ENCODE assay signal across 8 cellular contexts in the genomic region with DNA sequence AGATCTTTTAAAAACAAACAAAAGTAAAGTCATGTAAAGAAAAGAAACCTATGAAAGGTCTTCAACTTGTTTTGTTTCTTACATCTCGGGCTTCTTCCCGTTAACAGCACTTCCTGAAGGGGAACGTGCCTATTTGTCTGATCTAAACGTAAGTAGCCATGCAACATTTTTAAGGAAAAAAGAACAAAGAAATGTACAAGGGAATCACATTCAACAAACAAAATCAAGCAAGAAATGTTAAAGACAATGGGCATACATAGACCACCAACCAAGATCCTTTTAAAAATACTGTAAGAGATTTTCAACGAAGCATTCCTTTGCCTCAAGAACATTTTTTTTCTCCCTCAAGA.
A peak's percentile ranks its signal among the peaks of the same experiment; 100 is the strongest.
DNase-seq lines count a peak whose midpoint lies in the region; ATAC-seq and TF ChIP-seq lines count a peak whose summit lies in the region.

No MANE protein-coding gene starts in this region.

- H2BK20ac ChIP-seq in IMR-90 (ENCODE audit: low read depth, low read length), result no peak overlapping the region

- DNase-seq in CD1c-positive myeloid dendritic cell (ENCODE audit: extremely low spot score) (peak; percentile 13), IMR-90 (peak; percentile 41), breast epithelium (ENCODE audit: low spot score in 2 of 2) (no peak), erythroblast (lab: John Stamatoyannopoulos, UW) (no peak)
- DNase-seq in naive thymus-derived CD4-positive, alpha-beta T cell, result peak in 3 of 9 donors; percentile 7 to 10 (median 8)
- no peak for DNase-seq in activated CD4-positive, CD25-positive, alpha-beta regulatory T cell (lab: John Stamatoyannopoulos, UW)

- peak overlapping the region; percentile 67 for H4K5ac ChIP-seq in IMR-90 (ENCODE audit: low read depth, low read length)

- H2BK5ac ChIP-seq in IMR-90 (ENCODE audit: low read depth, low read length, poor library complexity, severe bottlenecking), result peak overlapping the region; percentile 79

- H3K27me3 ChIP-seq in IMR-90 (ENCODE audit: control insufficient read depth, insufficient read depth, low read length) (no peaks in the 10 kb centered on the region), breast epithelium (no peaks in the 10 kb centered on the region)
- H3K27me3 ChIP-seq in naive thymus-derived CD4-positive, alpha-beta T cell (ENCODE audit: control insufficient read depth in 2 of 2, insufficient read depth in 2 of 2, low read length in 2 of 2), result no peaks in the 10 kb centered on the region

- peaks cover 0 to 14% (median 10%) of the 10 kb centered on the region in 7 donors for H3K4me1 Mint-ChIP-seq in naive thymus-derived CD4-positive, alpha-beta T cell

- no peak overlapping the region for H4K91ac ChIP-seq in IMR-90 (ENCODE audit: insufficient read depth, low read depth, low read length)

- no peaks in the 10 kb centered on the region for H3K36me3 ChIP-seq in IMR-90 (ENCODE audit: control insufficient read depth, insufficient read depth, low read length)
- no peaks in the 10 kb centered on the region for H3K36me3 ChIP-seq in breast epithelium
- H3K36me3 ChIP-seq in naive thymus-derived CD4-positive, alpha-beta T cell (ENCODE audit: control insufficient read depth in 2 of 3, insufficient read depth in 3 of 3, low read length in 3 of 3), result no peaks in the 10 kb centered on the region

- no TSS peak for BruUV-seq in IMR-90 (replicated peaks; lab: Mats Ljungman, UMichigan)

- H3K4me1 ChIP-seq in IMR-90 (ENCODE audit: control insufficient read depth, insufficient read depth, low read length) (peaks cover 9% of the 10 kb centered on the region), breast epithelium (no peaks in the 10 kb centered on the region)
- H3K4me1 ChIP-seq in naive thymus-derived CD4-positive, alpha-beta T cell (ENCODE audit: control insufficient read depth in 2 of 2, insufficient read depth in 2 of 2, low read length in 2 of 2), result peaks cover 0 to 3% of the 10 kb centered on the region in 2 donors

- peak overlapping the region; percentile 48 for H3K4me3 ChIP-seq in IMR-90 (ENCODE audit: insufficient read depth, low read depth, low read length)
- H3K4me3 ChIP-seq in breast epithelium, result peak overlapping the region; percentile 27 to 47 (median 44)
- H3K4me3 ChIP-seq in naive thymus-derived CD4-positive, alpha-beta T cell (ENCODE audit: low read length), result peak overlapping the region; percentile 57

- H3K27me3 Mint-ChIP-seq in naive thymus-derived CD4-positive, alpha-beta T cell, result peaks cover 0 to 8% (median 0%) of the 10 kb centered on the region in 5 donors

- peaks cover 0 to 1% (median 0%) of the 10 kb centered on the region in 11 donors for H3K9me3 Mint-ChIP-seq in naive thymus-derived CD4-positive, alpha-beta T cell

- H4K8ac ChIP-seq in IMR-90 (ENCODE audit: low read depth in 2 of 2, low read length in 2 of 2), result peak overlapping the region; percentile 4 to 92; a peak in 2 of 4 replicates

- no peak overlapping the region for H2BK15ac ChIP-seq in IMR-90 (ENCODE audit: low read depth, low read length)

- H3K27ac ChIP-seq in IMR-90 (ENCODE audit: insufficient read depth, low read length) (peak overlapping the region; percentile 54; the same call in 1 of the 2 replicates), breast epithelium (no peak overlapping the region)
- H3K27ac ChIP-seq in naive thymus-derived CD4-positive, alpha-beta T cell (ENCODE audit: low read depth, low read length), result peak overlapping the region; percentile 36

- in situ Hi-C loops in IMR-90 (cut with MboI; ENCODE audit: low sequenced_read_pairs), result no loop called here

- TF ChIP-seq RAD21 in IMR-90 (IDR thresholded peaks at IDR 0.05; ENCODE audit: low read length), result no peak

- H3K36me3 Mint-ChIP-seq in naive thymus-derived CD4-positive, alpha-beta T cell, result peaks cover 0 to 4% (median 0%) of the 10 kb centered on the region in 5 donors

- 0 out of 2 replicates have a peak, but pooled peaks cover 4% of the 10 kb centered on the region for H3K9me1 ChIP-seq in IMR-90 (ENCODE audit: insufficient read depth, low read length)

- no peak overlapping the region for H2AK9ac ChIP-seq in IMR-90 (replicated peaks; ENCODE audit: low read depth, low read length, poor library complexity)

- POLR2A ChIA-PET in IMR-90 (lab: Charles Lee; ENCODE audit: unreplicated experiment), result no interaction called here
- POLR2A ChIA-PET in naive thymus-derived CD4-positive, alpha-beta T cell (lab: Charles Lee), result no interaction called here

- H3K23ac ChIP-seq in IMR-90 (ENCODE audit: low read depth, low read length), result 0 out of 2 replicates have a peak overlapping the region, but pooled peaks have one; percentile 10

- H3K79me1 ChIP-seq in IMR-90 (ENCODE audit: low read depth in 1 of 2, low read length in 2 of 2), result no peaks in the 10 kb centered on the region

- TF ChIP-seq CTCF in IMR-90 (conservative IDR thresholded peaks at IDR 0.05; ENCODE audit: low read depth, low read length) (no peak), breast epithelium (IDR thresholded peaks at IDR 0.05) (no peak)

- H2AK5ac ChIP-seq in IMR-90 (ENCODE audit: low read depth, low read length), result no peak overlapping the region

- H3K9me3 ChIP-seq in IMR-90 (ENCODE audit: control insufficient read depth, insufficient read depth, low read length) (no peaks in the 10 kb centered on the region), breast epithelium (no peaks in the 10 kb centered on the region)
- no peaks in the 10 kb centered on the region for H3K9me3 ChIP-seq in naive thymus-derived CD4-positive, alpha-beta T cell (ENCODE audit: control insufficient read depth in 2 of 3, low read length in 3 of 3)

- peak overlapping the region; percentile 72 to 94 (median 86) for H3K4me3 Mint-ChIP-seq in naive thymus-derived CD4-positive, alpha-beta T cell

- no peak overlapping the region for H3K56ac ChIP-seq in IMR-90 (ENCODE audit: extremely low read depth, insufficient read depth, low read length)

- H3K27ac Mint-ChIP-seq in naive thymus-derived CD4-positive, alpha-beta T cell, result peak overlapping the region; percentile 86 to 92 (median 89)

- TF ChIP-seq POLR2A in IMR-90 (IDR thresholded peaks at IDR 0.05; ENCODE audit: low read depth, low read length) (no peak), breast epithelium (IDR thresholded peaks at IDR 0.05) (no peak), erythroblast (IDR thresholded peaks at IDR 0.05; ENCODE audit: low read length) (no peak)

- no peaks in the 10 kb centered on the region for H4K20me1 ChIP-seq in IMR-90 (ENCODE audit: insufficient read depth, low read length)

- CTCF ChIA-PET in IMR-90 (lab: Yijun Ruan, JAX), result no interaction called here
- CTCF ChIA-PET in naive thymus-derived CD4-positive, alpha-beta T cell (lab: Charles Lee), result no interaction called here

- ATAC-seq in IMR-90 (ENCODE audit: low read depth), result peak; percentile 62
- no peak for ATAC-seq in naive thymus-derived CD4-positive, alpha-beta T cell
- ATAC-seq in HG03097 (IDR thresholded peaks at IDR 0.05; ENCODE audit: low FRiP score, unreplicated experiment), result no peak
- ATAC-seq in GM21423 (IDR thresholded peaks at IDR 0.05; ENCODE audit: unreplicated experiment), result no peak

- no peak overlapping the region for H3K4ac ChIP-seq in IMR-90 (ENCODE audit: low read depth, low read length)

- H2AFZ ChIP-seq in IMR-90 (replicated peaks; ENCODE audit: low read length, poor library complexity), result no peak overlapping the region

- intact Hi-C loops in IMR-90 (cut with micrococcal nuclease), result loop anchor here (2.0 kb wide), 1 partner anchor 39 kb away; no protein-coding TSS in a partner anchor
- intact Hi-C loops in breast epithelium (cut with DNase I; ENCODE audit: low total_unique reads), result no loop called here
- intact Hi-C loops in naive thymus-derived CD4-positive, alpha-beta T cell (cut with micrococcal nuclease), result loop anchor here in 1 of 2 donors (5.0 kb wide), 1 partner anchor 535 kb away; the partner anchor contains the start of gene SLC10A7

- dilution Hi-C loops in IMR-90 (cut with HindIII; ENCODE audit: low sequenced_read_pairs, unreplicated experiment), result no loop called here

- peak overlapping the region; percentile 99 for H3K4me2 ChIP-seq in IMR-90 (ENCODE audit: low read depth, low read length)

- H2BK120ac ChIP-seq in IMR-90 (ENCODE audit: low read depth, low read length), result peak overlapping the region; percentile 68

- no peak overlapping the region; the same call in 1 of the 2 replicates for H3K14ac ChIP-seq in IMR-90 (replicated peaks; ENCODE audit: low read depth, low read length)

- peak overlapping the region; percentile 90 for H3K18ac ChIP-seq in IMR-90 (ENCODE audit: low read depth, low read length)

- no CpG with 5 or more reads among the region's 5 CpGs for WGBS in IMR-90 (ENCODE audit: extremely low coverage in 2 of 2, insufficient read length in 1 of 2), 2 experiments

- peak overlapping the region; percentile 63; the same call in 1 of the 2 replicates for H3K9ac ChIP-seq in IMR-90 (ENCODE audit: low read depth, low read length)

TF ChIP-seq in IMR-90, 13 proteins besides CTCF, POLR2A, EP300 and RAD21 (continues in another document):
- TF ChIP-seq RFX5 (IDR thresholded peaks at IDR 0.05; ENCODE audit: low read depth, low read length), result no peak
- no peak for TF ChIP-seq MXI1 (IDR thresholded peaks at IDR 0.05; ENCODE audit: borderline replicate concordance, low read depth, low read length)
- TF ChIP-seq, protein P1, sequence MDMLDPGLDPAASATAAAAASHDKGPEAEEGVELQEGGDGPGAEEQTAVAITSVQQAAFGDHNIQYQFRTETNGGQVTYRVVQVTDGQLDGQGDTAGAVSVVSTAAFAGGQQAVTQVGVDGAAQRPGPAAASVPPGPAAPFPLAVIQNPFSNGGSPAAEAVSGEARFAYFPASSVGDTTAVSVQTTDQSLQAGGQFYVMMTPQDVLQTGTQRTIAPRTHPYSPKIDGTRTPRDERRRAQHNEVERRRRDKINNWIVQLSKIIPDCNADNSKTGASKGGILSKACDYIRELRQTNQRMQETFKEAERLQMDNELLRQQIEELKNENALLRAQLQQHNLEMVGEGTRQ (IDR thresholded peaks at IDR 0.05; ENCODE audit: low read depth, low read length), result no peak
- no peak for TF ChIP-seq CHD1 (IDR thresholded peaks at IDR 0.05; ENCODE audit: low read depth, low read length)
- no peak for TF ChIP-seq CEBPB (IDR thresholded peaks at IDR 0.05; ENCODE audit: low read depth, low read length)
- no peak for TF ChIP-seq SMC3 (IDR thresholded peaks at IDR 0.05; ENCODE audit: low read depth, low read length)
- no peak for TF ChIP-seq RCOR1 (IDR thresholded peaks at IDR 0.05; ENCODE audit: insufficient replicate concordance, low read length)
- TF ChIP-seq FOS (IDR thresholded peaks at IDR 0.05; ENCODE audit: low read depth, low read length), result no peak
- TF ChIP-seq, protein P2, sequence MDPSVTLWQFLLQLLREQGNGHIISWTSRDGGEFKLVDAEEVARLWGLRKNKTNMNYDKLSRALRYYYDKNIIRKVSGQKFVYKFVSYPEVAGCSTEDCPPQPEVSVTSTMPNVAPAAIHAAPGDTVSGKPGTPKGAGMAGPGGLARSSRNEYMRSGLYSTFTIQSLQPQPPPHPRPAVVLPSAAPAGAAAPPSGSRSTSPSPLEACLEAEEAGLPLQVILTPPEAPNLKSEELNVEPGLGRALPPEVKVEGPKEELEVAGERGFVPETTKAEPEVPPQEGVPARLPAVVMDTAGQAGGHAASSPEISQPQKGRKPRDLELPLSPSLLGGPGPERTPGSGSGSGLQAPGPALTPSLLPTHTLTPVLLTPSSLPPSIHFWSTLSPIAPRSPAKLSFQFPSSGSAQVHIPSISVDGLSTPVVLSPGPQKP (IDR thresholded peaks at IDR 0.05; ENCODE audit: borderline replicate concordance, low read depth, low read length), result no peak

Comparison
In these comparisons a context has a peak if more than half of its experiments do, and no peak if none do; other contexts are left out.
1. DNase-seq: peak in CD1c-positive myeloid dendritic cell (single experiment) and IMR-90 (single experiment); none in breast epithelium (0 of 2), erythroblast (0 of 2) and activated CD4-positive, CD25-positive, alpha-beta regulatory T cell (0 of 4).
2. H3K27ac ChIP-seq: peak in IMR-90 (single experiment) and naive thymus-derived CD4-positive, alpha-beta T cell (single experiment); none in breast epithelium (0 of 2).
3. Peak in every context shown above with its lines, with median percentiles within 50 percentile points of each other: H3K4me3 ChIP-seq.